In the genomic region with DNA sequence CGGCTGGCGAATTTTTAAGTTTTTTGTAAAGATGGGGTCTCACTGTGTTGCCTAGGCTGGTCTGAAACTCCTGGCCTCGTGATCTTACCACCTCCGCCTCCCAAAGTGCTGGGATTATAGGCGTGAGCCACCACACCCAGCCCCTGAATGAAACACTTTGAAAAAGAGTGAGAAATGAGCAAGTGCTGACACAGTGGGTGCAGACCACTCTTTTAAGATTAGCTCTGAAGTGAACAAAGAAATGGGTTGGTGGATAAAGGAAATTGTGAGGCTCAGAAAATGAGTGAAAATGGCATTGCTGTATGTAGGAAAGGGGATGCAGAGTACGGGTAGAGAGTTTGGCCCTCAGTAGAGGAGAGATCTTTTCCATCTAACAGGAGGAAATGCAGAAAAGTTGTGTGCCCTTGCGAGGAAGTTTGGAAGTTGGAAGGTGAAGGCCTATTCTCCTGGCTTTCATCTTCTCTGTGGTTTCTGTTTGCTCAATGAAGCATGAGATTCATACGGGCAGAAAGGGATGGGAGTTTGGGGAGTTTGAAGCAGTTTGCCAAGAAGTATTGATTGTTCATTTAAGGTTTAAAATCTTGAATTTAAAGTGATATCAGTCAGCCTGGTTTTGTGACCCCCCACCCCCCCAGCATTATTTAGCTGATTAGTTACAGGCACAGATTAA, we compare ENCODE assay signal across 1 cellular context.
TF ChIP-seq lines count a peak whose summit lies in the region.

No MANE protein-coding gene starts in this region.

TF ChIP-seq in HEK293, 187 proteins besides CTCF, POLR2A, EP300 and RAD21:
- peak; percentile 47; the same call in 1 of the 2 replicates for TF ChIP-seq MZF1 (tag by site-specific recombination; IDR thresholded peaks at IDR 0.05; ENCODE audit: borderline replicate concordance)
- TF ChIP-seq KLF1 (tag by site-specific recombination; IDR thresholded peaks at IDR 0.05), result peak; percentile 46; the same call in 1 of the 2 replicates
- no peak for TF ChIP-seq ZNF768 (tag by site-specific recombination; IDR thresholded peaks at IDR 0.05)
- no peak for TF ChIP-seq KLF7 (tag by site-specific recombination; IDR thresholded peaks at IDR 0.05; ENCODE audit: borderline replicate concordance)
- TF ChIP-seq ZNF121 (tag by site-specific recombination; IDR thresholded peaks at IDR 0.05), result peak; percentile 30; the same call in 1 of the 2 replicates
- TF ChIP-seq ZBTB17 (tag by site-specific recombination; IDR thresholded peaks at IDR 0.05), result 0 out of 2 replicates have a peak, but pooled peaks have one; percentile 30
- peak; percentile 44 for TF ChIP-seq PRDM1 (tag by site-specific recombination; IDR thresholded peaks at IDR 0.05)
- peak; percentile 58 for TF ChIP-seq FEZF1 (tag by site-specific recombination; IDR thresholded peaks at IDR 0.05)
